ENCODE assay signal across 21 cellular contexts in genomic region chr3:8857720-8858367, GRCh38.
"Had no signal": no experiment of that assay in that cellular context is flagged by ENCODE, and none has a peak within 500 bp of the region (broad histone marks: within the 10 kb centered on the region; RNA-seq: fewer than 3 reads in every experiment).

No MANE protein-coding gene starts in this region.

- H3K9me3 Mint-ChIP-seq: IgD-negative memory B cell, T-cell had no signal

- H3K4me1 Mint-ChIP-seq: IgD-negative memory B cell, T-cell had no signal

- H3K27me3 Mint-ChIP-seq: IgD-negative memory B cell, T-cell had no signal

- H3K27ac Mint-ChIP-seq: IgD-negative memory B cell, T-cell had no signal

- DNase-seq: KBM-7, NCI-H1092, NCI-H1105 treated with DMSO at 0.1 percent for 48 hours, NCI-H1417 treated with DMSO at 0.1 percent for 48 hours, NCI-H146, NCI-H1694 treated with DMSO at 0.1 percent for 48 hours, NCI-H1930, NCI-H2081, NCI-H2107, NCI-H2227 treated with DMSO at 0.1 percent for 48 hours, NCI-H524, NCI-H526 treated with DMSO at 0.1 percent for 48 hours, NCI-H748 treated with DMSO at 0.1 percent for 48 hours, PC-3, SHP77, SK-N-SH, SW 1271, T-cell had no signal

- ATAC-seq: HepG2, Panc1, PC-3, T-cell had no signal

- H3K4me3 Mint-ChIP-seq: IgD-negative memory B cell, T-cell had no signal
